ENCODE assay signal across 19 cellular contexts in the genomic region with DNA sequence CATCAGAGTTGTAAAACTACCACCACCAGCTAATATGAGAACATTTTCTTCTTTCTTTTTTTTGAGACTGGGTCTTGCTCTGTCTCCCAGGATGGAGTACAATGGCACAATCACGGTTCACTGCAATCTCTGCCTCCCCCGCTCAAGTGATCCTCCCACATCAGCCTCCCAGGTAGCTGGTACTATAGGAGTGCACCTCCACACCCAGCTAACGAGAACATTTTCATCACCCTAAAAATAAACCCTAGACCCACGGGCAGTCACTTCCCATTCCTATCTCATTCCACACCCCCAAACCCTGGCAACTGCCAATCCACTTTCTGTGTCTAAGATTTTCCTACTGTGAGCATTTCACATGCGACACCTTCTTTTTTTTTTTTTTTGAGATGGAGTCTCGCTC.
A peak's percentile ranks its signal among the peaks of the same experiment; 100 is the strongest.
DNase-seq lines count a peak whose midpoint lies in the region; TF ChIP-seq lines count a peak whose summit lies in the region.
"Had no signal": no experiment of that assay in that cellular context is flagged by ENCODE, and none has a peak within 500 bp of the region (broad histone marks: within the 10 kb centered on the region; RNA-seq: fewer than 3 reads in every experiment).

No MANE protein-coding gene starts in this region.

- no peak overlapping the region for H3K4me3 Mint-ChIP-seq in activated T-cell treated with anti-CD3 and anti-CD28 coated beads, Interleukin-2, amount 50 U/mL, for 24 hours
- no peak overlapping the region for H3K4me3 Mint-ChIP-seq in HFFc6
- no peak overlapping the region for H3K4me3 Mint-ChIP-seq in CD4-positive, alpha-beta memory T cell

- peaks cover 76% of the 10 kb centered on the region for H3K36me3 Mint-ChIP-seq in activated T-cell treated with anti-CD3 and anti-CD28 coated beads, Interleukin-2, amount 50 U/mL, for 24 hours (ENCODE audit: low read depth)
- peaks cover 24% of the 10 kb centered on the region for H3K36me3 Mint-ChIP-seq in HFFc6 (ENCODE audit: low read depth)
- peaks cover 16 to 46% of the 10 kb centered on the region in 2 donors for H3K36me3 Mint-ChIP-seq in CD4-positive, alpha-beta memory T cell

- TF ChIP-seq CTCF in HFFc6 (IDR thresholded peaks at IDR 0.05) (no peak), coronary artery (IDR thresholded peaks at IDR 0.05) (no peak), spleen (IDR thresholded peaks at IDR 0.05 in 8 of 11, conservative IDR thresholded peaks at IDR 0.05 in 3 of 11) (no peak)

- POLR2A ChIA-PET in CD4-positive, alpha-beta memory T cell (lab: Charles Lee; ENCODE audit: partially characterized antibody), result no interaction called here

- H3K4me1 Mint-ChIP-seq in activated T-cell treated with anti-CD3 and anti-CD28 coated beads, Interleukin-2, amount 50 U/mL, for 24 hours (ENCODE audit: low read depth), result peaks cover 3% of the 10 kb centered on the region
- peaks cover 14% of the 10 kb centered on the region for H3K4me1 Mint-ChIP-seq in HFFc6 (ENCODE audit: low read depth)
- H3K4me1 Mint-ChIP-seq in CD4-positive, alpha-beta memory T cell, result peaks cover 0 to 4% (median 1%) of the 10 kb centered on the region in 4 donors

- no peaks in the 10 kb centered on the region for H3K9me3 Mint-ChIP-seq in activated T-cell treated with anti-CD3 and anti-CD28 coated beads, Interleukin-2, amount 50 U/mL, for 24 hours
- no peaks in the 10 kb centered on the region for H3K9me3 Mint-ChIP-seq in HFFc6
- H3K9me3 Mint-ChIP-seq in CD4-positive, alpha-beta memory T cell, result no peaks in the 10 kb centered on the region

- peak overlapping the region; percentile 7 for H3K27ac Mint-ChIP-seq in activated T-cell treated with anti-CD3 and anti-CD28 coated beads, Interleukin-2, amount 50 U/mL, for 24 hours
- peak overlapping the region; percentile 16 for H3K27ac Mint-ChIP-seq in HFFc6
- H3K27ac Mint-ChIP-seq in CD4-positive, alpha-beta memory T cell, result peak overlapping the region in 2 of 7 donors; percentile 21 to 69

- no peak for TF ChIP-seq POLR2A in spleen (IDR thresholded peaks at IDR 0.05)

- intact Hi-C loops in spleen (cut with DNase I; ENCODE audit: low total_unique reads), result no loop called here
- intact Hi-C loops in CD4-positive, alpha-beta memory T cell (cut with micrococcal nuclease), result no loop called here

- H3K4me1 ChIP-seq in spleen, result no peaks in the 10 kb centered on the region
- H3K4me1 ChIP-seq in CD4-positive, alpha-beta memory T cell (ENCODE audit: insufficient read depth, low read length), result no peaks in the 10 kb centered on the region

- H3K27me3 Mint-ChIP-seq in activated T-cell treated with anti-CD3 and anti-CD28 coated beads, Interleukin-2, amount 50 U/mL, for 24 hours, result no peaks in the 10 kb centered on the region
- no peaks in the 10 kb centered on the region for H3K27me3 Mint-ChIP-seq in HFFc6 (ENCODE audit: insufficient read depth)
- H3K27me3 Mint-ChIP-seq in CD4-positive, alpha-beta memory T cell, result no peaks in the 10 kb centered on the region

- 78 to 93% (median 81%) methylated on average over 6 of the region's 6 CpGs for WGBS in spleen, 5 donors

- DNase-seq in activated T-cell treated with anti-CD3 and anti-CD28 coated beads, Interleukin-2, amount 50 U/mL, for 24 hours, result no peak
- no peak for DNase-seq in activated T-cell treated with anti-CD3 and anti-CD28 coated beads, Interleukin-2, amount 50 U/mL, for 48 hours
- DNase-seq in HFFc6 (no peak), coronary artery (ENCODE audit: low spot score) (peak; percentile 43), spleen (peak; percentile 10), SKM-1 treated with dmso at 0.1 percent for 144 hours (lab: John Stamatoyannopoulos, UW; ENCODE audit: unreplicated experiment) (no peak)
- no peak for DNase-seq in CD4-positive, alpha-beta memory T cell
- DNase-seq: DMS79, MG63, NCI-H1048, NCI-H1417 treated with DMSO at 0.1 percent for 48 hours, NCI-H187, NCI-H446, NCI-H526, OCI-M1 had no signal

- H3K36me3 ChIP-seq in spleen, result no peaks in the 10 kb centered on the region
- no peaks in the 10 kb centered on the region for H3K36me3 ChIP-seq in CD4-positive, alpha-beta memory T cell (ENCODE audit: insufficient read depth, low read length)
- H3K36me3 ChIP-seq: MG63 had no signal

- H3K4me3 ChIP-seq in coronary artery (no peak overlapping the region), spleen (no peak overlapping the region)
- no peak overlapping the region for H3K4me3 ChIP-seq in CD4-positive, alpha-beta memory T cell (ENCODE audit: low read length in 2 of 2)
- H3K4me3 ChIP-seq: K562, MG63, SJSA1 had no signal

- peaks cover 0 to 3% (median 0%) of the 10 kb centered on the region in 7 donors for H3K27me3 ChIP-seq in spleen (replicated peaks in 1 of 7)
- no peaks in the 10 kb centered on the region for H3K27me3 ChIP-seq in CD4-positive, alpha-beta memory T cell (ENCODE audit: insufficient read depth, low read length)
- H3K27me3 ChIP-seq: MG63, SJSA1 had no signal

- CTCF ChIA-PET in CD4-positive, alpha-beta memory T cell (lab: Charles Lee; ENCODE audit: partially characterized antibody), result interaction anchor here (0.7 kb wide), 1 partner anchor 22 kb away, joined by 3 read pairs; no protein-coding TSS in a partner anchor

- no peaks in the 10 kb centered on the region for H3K9me3 ChIP-seq in spleen
- H3K9me3 ChIP-seq in CD4-positive, alpha-beta memory T cell (ENCODE audit: control insufficient read depth in 1 of 2, low read length in 2 of 2), result no peaks in the 10 kb centered on the region
- H3K9me3 ChIP-seq: MG63, SJSA1 had no signal

- peak overlapping the region in 1 of 2 donors; percentile 48 for H3K27ac ChIP-seq in coronary artery
- no peak overlapping the region for H3K27ac ChIP-seq in spleen
- no peak overlapping the region for H3K27ac ChIP-seq in CD4-positive, alpha-beta memory T cell (ENCODE audit: low read depth, low read length)
- H3K27ac ChIP-seq: C4-2B, HL-60, SJSA1 had no signal

Comparison
In these comparisons a context has a peak if more than half of its experiments do, and no peak if none do; other contexts are left out.
1. DNase-seq: peak in coronary artery (single experiment) and spleen (single experiment); none in activated T-cell treated with anti-CD3 and anti-CD28 coated beads, Interleukin-2, amount 50 U/mL, for 24 hours (single experiment), activated T-cell treated with anti-CD3 and anti-CD28 coated beads, Interleukin-2, amount 50 U/mL, for 48 hours (0 of 2), HFFc6 (single experiment), CD4-positive, alpha-beta memory T cell (0 of 5) and SKM-1 treated with dmso at 0.1 percent for 144 hours (single experiment).